1 cellular context compared by ENCODE assay signal in genomic region chr3:13054705-13055285, GRCh38.
TF ChIP-seq lines count a peak whose summit lies in the region.

No MANE protein-coding gene starts in this region.

TF ChIP-seq in H1, 55 proteins besides CTCF, POLR2A, EP300 and RAD21:
- TF ChIP-seq EZH2 (IDR thresholded peaks at IDR 0.05; ENCODE audit: low read depth, low read length, severe bottlenecking): no peak
- TF ChIP-seq TBP (IDR thresholded peaks at IDR 0.05; ENCODE audit: low read depth, low read length): no peak
- no peak for TF ChIP-seq SP4 (IDR thresholded peaks at IDR 0.05; ENCODE audit: low read length)
- no peak for TF ChIP-seq PHF8 (conservative IDR thresholded peaks at IDR 0.05; ENCODE audit: low read depth, low read length)
- no peak for TF ChIP-seq POU5F1 (IDR thresholded peaks at IDR 0.05; ENCODE audit: low read depth, low read length)
- no peak for TF ChIP-seq TAF1 (IDR thresholded peaks at IDR 0.05; ENCODE audit: low read depth, low read length)
- no peak for TF ChIP-seq CTBP2 (IDR thresholded peaks at IDR 0.05; ENCODE audit: borderline replicate concordance, insufficient read depth, insufficient read length, low read length)
- no peak for TF ChIP-seq EGR1 (IDR thresholded peaks at IDR 0.05; ENCODE audit: borderline replicate concordance, low read depth, low read length)
- TF ChIP-seq HDAC2 (IDR thresholded peaks at IDR 0.05; ENCODE audit: borderline replicate concordance in 1 of 2, low read depth in 2 of 2, low read length in 2 of 2): no peak
- no peak for TF ChIP-seq TAF7 (optimal IDR thresholded peaks at IDR 0.05; ENCODE audit: borderline replicate concordance, low read depth, low read length)
- TF ChIP-seq JUN (IDR thresholded peaks at IDR 0.05; ENCODE audit: low read depth, low read length): no peak
- TF ChIP-seq ASH2L (IDR thresholded peaks at IDR 0.05; ENCODE audit: low read length): no peak
- no peak for TF ChIP-seq RBBP5 (IDR thresholded peaks at IDR 0.05; ENCODE audit: borderline replicate concordance, low read depth, low read length)
- no peak for TF ChIP-seq MAX (IDR thresholded peaks at IDR 0.05)
- TF ChIP-seq ZNF274 (IDR thresholded peaks at IDR 0.05; ENCODE audit: borderline replicate concordance, extremely low read depth, low read length): no peak
- no peak for TF ChIP-seq SP2 (IDR thresholded peaks at IDR 0.05; ENCODE audit: low read length)
- no peak for TF ChIP-seq FOSL1 (IDR thresholded peaks at IDR 0.05; ENCODE audit: insufficient read depth, low read depth, low read length)
- TF ChIP-seq RFX5 (IDR thresholded peaks at IDR 0.05; ENCODE audit: borderline replicate concordance, low read depth, low read length): no peak
- TF ChIP-seq TCF12 (IDR thresholded peaks at IDR 0.05; ENCODE audit: low read depth, low read length): no peak
- TF ChIP-seq NANOG (IDR thresholded peaks at IDR 0.05; ENCODE audit: insufficient read depth, low read depth, low read length, poor library complexity, severe bottlenecking): no peak
